Comparison of ENCODE assay signal across 8 cellular contexts in genomic region chr12:108689314-108690190, GRCh38. TPM values are rescaled to one million over a fixed set of nuclear protein-coding genes. Genes with fewer than 3 reads are reported as not detected.
DNase-seq lines count a peak whose midpoint lies in the region; ATAC-seq and TF ChIP-seq lines count a peak whose summit lies in the region.

No MANE protein-coding gene starts in this region.

- 19 to 23% methylated on average over 7 of the region's 7 CpGs for WGBS in upper lobe of left lung, 2 donors

- peaks cover 90% of the 10 kb centered on the region for H3K79me2 ChIP-seq in ACC112 (ENCODE audit: control insufficient read depth, insufficient read depth, low read length, unreplicated experiment)

- H3K36me3 ChIP-seq in ACC112 (ENCODE audit: insufficient read depth, low read length) (peaks cover 14% of the 10 kb centered on the region), HAP-1 (replicated peaks) (0 out of 2 replicates have a peak, but pooled peaks cover under 1% of the 10 kb centered on the region), muscle layer of duodenum (ENCODE audit: control insufficient read depth in 1 of 2, insufficient read depth in 2 of 2, low read length in 2 of 2) (peaks cover 0 to 4% of the 10 kb centered on the region in 2 donors), upper lobe of left lung (no peaks in the 10 kb centered on the region)

- H3K9me3 Mint-ChIP-seq in chondrocyte (ENCODE audit: low read depth), result no peaks in the 10 kb centered on the region

- ATAC-seq in upper lobe of left lung (ENCODE audit: low FRiP score in 2 of 2), result peak; percentile 34 to 41
- ATAC-seq in HG03280 (IDR thresholded peaks at IDR 0.05; ENCODE audit: unreplicated experiment), result no peak
- no peak for ATAC-seq in HG03521 (IDR thresholded peaks at IDR 0.05; ENCODE audit: unreplicated experiment)

- TF ChIP-seq CTCF in chondrocyte (IDR thresholded peaks at IDR 0.05) (peak; percentile 64), upper lobe of left lung (IDR thresholded peaks at IDR 0.05) (no peak)

- H3K27ac Mint-ChIP-seq in chondrocyte (ENCODE audit: unreplicated experiment), result peak overlapping the region; percentile 97

- H3K9me3 ChIP-seq in HAP-1 (no peaks in the 10 kb centered on the region), muscle layer of duodenum (ENCODE audit: control insufficient read depth in 1 of 2, low read length in 2 of 2) (no peaks in the 10 kb centered on the region), upper lobe of left lung (no peaks in the 10 kb centered on the region)

- peak overlapping the region; percentile 99 for H3K27ac ChIP-seq in ACC112 (ENCODE audit: low read depth, low read length)
- H3K27ac ChIP-seq in muscle layer of duodenum (ENCODE audit: low read length), result peak overlapping the region; percentile 98
- peak overlapping the region; percentile 76 to 93 (median 84) for H3K27ac ChIP-seq in upper lobe of left lung

- H3K27me3 Mint-ChIP-seq in chondrocyte (ENCODE audit: low read depth), result no peaks in the 10 kb centered on the region

- in situ Hi-C loops in HAP-1 (cut with MboI; ENCODE audit: low sequenced_read_pairs), result no loop called here

- no peak overlapping the region for H2AFZ ChIP-seq in ACC112 (ENCODE audit: low read length, unreplicated experiment)

- no peaks in the 10 kb centered on the region for H3K27me3 ChIP-seq in ACC112 (ENCODE audit: insufficient read depth, low read length)
- no peaks in the 10 kb centered on the region for H3K27me3 ChIP-seq in HAP-1 (ENCODE audit: low read depth)
- H3K27me3 ChIP-seq in muscle layer of duodenum (ENCODE audit: low read depth, low read length), result no peaks in the 10 kb centered on the region
- H3K27me3 ChIP-seq in upper lobe of left lung, result no peaks in the 10 kb centered on the region

- peak in 1 of 4 donors; percentile 13 for TF ChIP-seq EP300 in upper lobe of left lung (IDR thresholded peaks at IDR 0.05)

- TF ChIP-seq POLR2A in upper lobe of left lung (IDR thresholded peaks at IDR 0.05), result peak in 1 of 4 donors; percentile 16

- H3K4me1 Mint-ChIP-seq in chondrocyte (ENCODE audit: low read depth), result peaks cover 89% of the 10 kb centered on the region

- H3K4me1 ChIP-seq in ACC112 (ENCODE audit: control insufficient read depth, insufficient read depth, low read length, unreplicated experiment), result peaks cover 74% of the 10 kb centered on the region
- peaks cover 46% of the 10 kb centered on the region for H3K4me1 ChIP-seq in HAP-1
- peaks cover 46 to 59% of the 10 kb centered on the region in 2 donors for H3K4me1 ChIP-seq in muscle layer of duodenum (ENCODE audit: control insufficient read depth in 1 of 2, insufficient read depth in 2 of 2, low read length in 2 of 2)
- H3K4me1 ChIP-seq in upper lobe of left lung, result peaks cover 68 to 89% (median 77%) of the 10 kb centered on the region in 4 donors

- peak overlapping the region; percentile 40 for H3K4me3 Mint-ChIP-seq in chondrocyte (ENCODE audit: unreplicated experiment)

- H3K36me3 Mint-ChIP-seq in chondrocyte (ENCODE audit: low read depth), result peaks cover 9% of the 10 kb centered on the region

- peak overlapping the region; percentile 10; the same call in 1 of the 2 replicates for H3K4me3 ChIP-seq in ACC112 (ENCODE audit: low read depth, low read length)
- no peak overlapping the region for H3K4me3 ChIP-seq in HAP-1
- H3K4me3 ChIP-seq in muscle layer of duodenum (ENCODE audit: low read depth in 1 of 2, low read length in 2 of 2), result peak overlapping the region; percentile 7 to 32
- no peak overlapping the region for H3K4me3 ChIP-seq in upper lobe of left lung

- DNase-seq in HAP-1 (ENCODE audit: low spot score in 2 of 2), result peak; percentile 68 to 71
- DNase-seq in SK-N-DZ (ENCODE audit: low spot score), result peak; percentile 39
- no peak for DNase-seq in chondrocyte (ENCODE audit: low spot score)
- peak in 1 of 2 donors; percentile 55 for DNase-seq in upper lobe of left lung

RNA-seq across cellular contexts. Expression of gene CORO1C, which starts 41.8 kb away (rescaled TPM):
- 44.5 and 45.7 TPM in 2 replicates for polyA plus RNA-seq in SK-N-DZ (2014; cell fraction: cytosol; rRNA removed)
- 21.9 and 32.1 TPM in 2 replicates for polyA plus RNA-seq in SK-N-DZ (2014; cell fraction: nucleus; rRNA removed)
- total RNA-seq in chondrocyte (266 to 336 TPM (median 325 TPM) in 3 replicates), upper lobe of left lung (100 to 1,000 TPM; 154 to 297 (median 223) TPM)

RNA-seq across cellular contexts. Expression of gene SELPLG, which starts 55.9 kb away (rescaled TPM):
- not detected in 2 replicates for polyA plus RNA-seq in SK-N-DZ (2014; cell fraction: cytosol; rRNA removed)
- not detected in 2 replicates for polyA plus RNA-seq in SK-N-DZ (2014; cell fraction: nucleus; rRNA removed)
- total RNA-seq in chondrocyte (2.2 to 3.2 TPM (median 2.9 TPM) in 3 replicates), upper lobe of left lung (10 to 100 TPM; 25.2 to 71.4 (median 42.5) TPM)

Comparison
In these comparisons a context has a peak if more than half of its experiments do, and no peak if none do; other contexts are left out.
1. H3K4me3 ChIP-seq: peak in ACC112 (single experiment) and muscle layer of duodenum (2 of 2); none in HAP-1 (single experiment) and upper lobe of left lung (0 of 4).
2. ATAC-seq: peak in upper lobe of left lung (2 of 2); none in HG03280 (single experiment) and HG03521 (single experiment).
3. Peak in every context shown above with its lines, with median percentiles within 50 percentile points of each other: H3K27ac ChIP-seq.